ENCODE assay signal across 31 cellular contexts in genomic region chr12:123356159-123356670, GRCh38.
"Had no signal": no experiment of that assay in that cellular context is flagged by ENCODE, and none has a peak within 500 bp of the region (broad histone marks: within the 10 kb centered on the region; RNA-seq: fewer than 3 reads in every experiment).

No MANE protein-coding gene starts in this region.

- H3K27ac Mint-ChIP-seq: activated naive CD4-positive, alpha-beta T cell treated with anti-CD3 and anti-CD28 coated beads for 36 hours; activated naive CD8-positive, alpha-beta T cell treated with anti-CD3 and anti-CD28 coated beads for 36 hours; activated T-helper 1 cell treated with anti-CD3 and anti-CD28 coated beads, Interleukin-12 subunit alpha, Interleukin-12 subunit beta, Interleukin-2, Interleukin-4 antibody, amounts not matched to agents 30 ng/mL and 10 ng/mL and 1 ng/mL, durations not matched to agents 14 hours and 24 hours and 36 hours; natural killer cell; T-helper 1 cell treated with Interleukin-12 subunit alpha and Interleukin-12 subunit beta and Interleukin-4 antibody, amounts not matched to agents 30 μg/mL and 1 μg/mL, for 36 hours had no signal

- H3K36me3 Mint-ChIP-seq: immature natural killer cell, natural killer cell had no signal

- ATAC-seq: effector memory CD8-positive, alpha-beta T cell; lower lobe of right lung; natural killer cell; sciatic nerve; upper lobe of right lung had no signal

- H3K27me3 Mint-ChIP-seq: activated naive CD8-positive, alpha-beta T cell treated with anti-CD3 and anti-CD28 coated beads for 36 hours; brain; effector memory CD8-positive, alpha-beta T cell; stimulated activated naive CD8-positive, alpha-beta T cell treated with anti-CD3 and anti-CD28 coated beads, Interleukin-15, Interleukin-2, amounts not matched to agents 100 ng/mL and 50 ng/mL, for 24 hours had no signal

- H3K27me3 ChIP-seq: adrenal gland, upper lobe of right lung had no signal

- DNase-seq: activated CD4-positive, alpha-beta T cell treated with anti-CD3 and anti-CD28 coated beads for 48 hours; activated CD4-positive, alpha-beta T cell treated with anti-CD3 and anti-CD28 coated beads, Interleukin-2, amount 50 U/mL, for 48 hours; activated CD8-positive, alpha-beta memory T cell treated with anti-CD3 and anti-CD28 coated beads for 24 hours; activated CD8-positive, alpha-beta memory T cell treated with anti-CD3 and anti-CD28 coated beads, Interleukin-2, amount 50 U/mL, for 4 hours; activated effector memory CD4-positive, alpha-beta T cell treated with anti-CD3 and anti-CD28 coated beads, Interleukin-2, amount 50 U/mL, for 16 hours; activated naive CD4-positive, alpha-beta T cell treated with anti-CD3 and anti-CD28 coated beads for 36 hours; activated naive CD8-positive, alpha-beta T cell treated with anti-CD3 and anti-CD28 coated beads for 36 hours; activated T-cell treated with anti-CD3 and anti-CD28 coated beads, Interleukin-2, amount 50 U/mL, for 1 hour; aorta; cortex of kidney; effector memory CD8-positive, alpha-beta T cell; hippocampal formation; immature natural killer cell; kidney; lower lobe of right lung; mesenchymal stem cell; natural killer cell; stimulated activated CD4-positive, alpha-beta T cell treated with anti-CD3 and anti-CD28 coated beads, Interleukin-12 subunit alpha, Interleukin-12 subunit beta, amount 100 ng/mL, for 4 hours; stimulated activated CD4-positive, alpha-beta T cell treated with anti-CD3 and anti-CD28 coated beads, Interleukin-4, amount 100 ng/mL, for 1 hour; substantia nigra; T-helper 9 cell; upper lobe of right lung had no signal

- H3K4me3 ChIP-seq: adrenal gland, lower lobe of right lung, skin epidermis, upper lobe of right lung had no signal

- H3K9me3 Mint-ChIP-seq: activated naive CD4-positive, alpha-beta T cell treated with anti-CD3 and anti-CD28 coated beads for 36 hours; activated naive CD8-positive, alpha-beta T cell treated with anti-CD3 and anti-CD28 coated beads for 36 hours; activated T-helper 1 cell treated with anti-CD3 and anti-CD28 coated beads, Interleukin-12 subunit alpha, Interleukin-12 subunit beta, Interleukin-2, Interleukin-4 antibody, amounts not matched to agents 30 ng/mL and 10 ng/mL and 1 ng/mL, durations not matched to agents 14 hours and 24 hours and 36 hours; brain; effector memory CD8-positive, alpha-beta T cell; immature natural killer cell; natural killer cell; stimulated activated naive CD8-positive, alpha-beta T cell treated with anti-CD3 and anti-CD28 coated beads, Interleukin-15, Interleukin-2, amounts not matched to agents 100 ng/mL and 50 ng/mL, for 24 hours; T-helper 1 cell treated with Interleukin-12 subunit alpha and Interleukin-12 subunit beta and Interleukin-4 antibody, amounts not matched to agents 30 μg/mL and 1 μg/mL, for 36 hours had no signal

- FAIRE-seq: kidney, TTC549 had no signal

- H3K9me3 ChIP-seq: adrenal gland, lower lobe of right lung, upper lobe of right lung had no signal

- H3K27ac ChIP-seq: adrenal gland, lower lobe of right lung, skin epidermis, upper lobe of right lung, VCaP had no signal

- H3K36me3 ChIP-seq: upper lobe of right lung had no signal

- H3K4me3 Mint-ChIP-seq: activated naive CD4-positive, alpha-beta T cell treated with anti-CD3 and anti-CD28 coated beads for 36 hours; activated naive CD8-positive, alpha-beta T cell treated with anti-CD3 and anti-CD28 coated beads for 36 hours; activated T-helper 1 cell treated with anti-CD3 and anti-CD28 coated beads, Interleukin-12 subunit alpha, Interleukin-12 subunit beta, Interleukin-2, Interleukin-4 antibody, amounts not matched to agents 30 ng/mL and 10 ng/mL and 1 ng/mL, durations not matched to agents 14 hours and 24 hours and 36 hours; effector memory CD8-positive, alpha-beta T cell; immature natural killer cell; natural killer cell; stimulated activated naive CD8-positive, alpha-beta T cell treated with anti-CD3 and anti-CD28 coated beads, Interleukin-15, Interleukin-2, amounts not matched to agents 100 ng/mL and 50 ng/mL, for 24 hours; T-helper 1 cell treated with Interleukin-12 subunit alpha and Interleukin-12 subunit beta and Interleukin-4 antibody, amounts not matched to agents 30 μg/mL and 1 μg/mL, for 36 hours had no signal
